In genomic region chr7:123348700-123349099, GRCh38 we compare ENCODE assay signal across 28 cellular contexts.
"Had no signal": no experiment of that assay in that cellular context is flagged by ENCODE, and none has a peak within 500 bp of the region (broad histone marks: within the 10 kb centered on the region; RNA-seq: fewer than 3 reads in every experiment).

No MANE protein-coding gene starts in this region.

- H3K4me1 Mint-ChIP-seq: activated B cell treated with CpG ODN at 0.5 μM for 24 hours; activated CD4-positive, alpha-beta T cell treated with anti-CD3 and anti-CD28 coated beads, Interleukin-2, amount 10 ng/mL, durations not matched to agents 24 days and 14 days; activated CD8-positive, alpha-beta memory T cell treated with anti-CD3 and anti-CD28 coated beads, Interleukin-2, amount 10 ng/mL, durations not matched to agents 7 days and 5 days; activated naive CD4-positive, alpha-beta T cell treated with anti-CD3 and anti-CD28 coated beads, Interleukin-2, amount 50 U/mL, for 24 hours; T-helper 17 cell had no signal

- H3K4me1 ChIP-seq: Peyer's patch had no signal

- H3K27me3 ChIP-seq: Peyer's patch, SJSA1 had no signal

- H3K27me3 Mint-ChIP-seq: activated B cell treated with CpG ODN at 0.5 μM for 24 hours; activated CD4-positive, alpha-beta T cell treated with anti-CD3 and anti-CD28 coated beads, Interleukin-2, amount 10 ng/mL, durations not matched to agents 24 days and 14 days; activated CD8-positive, alpha-beta memory T cell treated with anti-CD3 and anti-CD28 coated beads, Interleukin-2, amount 10 ng/mL, durations not matched to agents 7 days and 5 days; activated naive CD4-positive, alpha-beta T cell treated with anti-CD3 and anti-CD28 coated beads, Interleukin-2, amount 50 U/mL, for 24 hours; activated T-cell treated with anti-CD3 and anti-CD28 coated beads, Interleukin-2, amount 50 U/mL, for 24 hours; T-helper 17 cell had no signal

- H3K27ac Mint-ChIP-seq: activated B cell treated with CpG ODN at 0.5 μM for 24 hours; activated CD4-positive, alpha-beta T cell treated with anti-CD3 and anti-CD28 coated beads, Interleukin-2, amount 10 ng/mL, durations not matched to agents 24 days and 14 days; activated CD8-positive, alpha-beta memory T cell treated with anti-CD3 and anti-CD28 coated beads, Interleukin-2, amount 10 ng/mL, durations not matched to agents 7 days and 5 days; activated naive CD4-positive, alpha-beta T cell treated with anti-CD3 and anti-CD28 coated beads, Interleukin-2, amount 50 U/mL, for 24 hours; activated T-cell treated with anti-CD3 and anti-CD28 coated beads, Interleukin-2, amount 50 U/mL, for 24 hours; activated T-helper 1 cell treated with anti-CD3 and anti-CD28 coated beads, Interleukin-12 subunit alpha, Interleukin-12 subunit beta, Interleukin-2, Interleukin-4 antibody, amounts not matched to agents 30 ng/mL and 10 ng/mL and 1 ng/mL, durations not matched to agents 14 hours and 24 hours and 36 hours; T-helper 17 cell had no signal

- H3K27ac ChIP-seq: Peyer's patch, RWPE1, SJSA1 had no signal

- H3K36me3 Mint-ChIP-seq: activated CD8-positive, alpha-beta memory T cell treated with anti-CD3 and anti-CD28 coated beads, Interleukin-2, amount 10 ng/mL, durations not matched to agents 7 days and 5 days; activated naive CD4-positive, alpha-beta T cell treated with anti-CD3 and anti-CD28 coated beads, Interleukin-2, amount 50 U/mL, for 24 hours; brain had no signal

- H3K36me3 ChIP-seq: Peyer's patch had no signal

- H3K9me3 ChIP-seq: Peyer's patch, SJSA1 had no signal

- ATAC-seq: activated CD8-positive, alpha-beta memory T cell treated with anti-CD3 and anti-CD28 coated beads, Interleukin-2, amount 10 ng/mL, durations not matched to agents 7 days and 5 days; T-helper 17 cell had no signal

- DNase-seq: activated B cell treated with CpG ODN at 0.5 μM for 24 hours; activated CD4-positive, alpha-beta T cell treated with anti-CD3 and anti-CD28 coated beads for 1 hour; activated CD4-positive, alpha-beta T cell treated with anti-CD3 and anti-CD28 coated beads, Interleukin-2, amount 10 ng/mL, durations not matched to agents 24 days and 14 days; activated CD4-positive, alpha-beta T cell treated with anti-CD3 and anti-CD28 coated beads, Interleukin-2, amount 50 U/mL, for 48 hours; activated CD8-positive, alpha-beta memory T cell treated with anti-CD3 and anti-CD28 coated beads, Interleukin-2, amount 10 ng/mL, durations not matched to agents 7 days and 5 days; activated effector memory CD4-positive, alpha-beta T cell treated with Interleukin-2 at 50 U/mL for 16 hours; activated naive CD4-positive, alpha-beta T cell; activated T-cell treated with anti-CD3 and anti-CD28 coated beads, Interleukin-2, amount 50 U/mL, for 24 hours; IMR-90; KG1; NCI-H1092; NCI-H1417; NCI-H1930; NCI-H2171; NCI-H2227 treated with DMSO at 0.1 percent for 48 hours; NCI-H446 treated with DMSO at 0.1 percent for 48 hours; NCI-H524 treated with DMSO at 0.1 percent for 48 hours; NCI-H748 treated with DMSO at 0.1 percent for 48 hours; OCI-M1; Peyer's patch; Right ventricle myocardium superior; T-helper 17 cell; T-helper 9 cell had no signal

- H3K4me3 Mint-ChIP-seq: activated B cell treated with CpG ODN at 0.5 μM for 24 hours; activated CD4-positive, alpha-beta T cell treated with anti-CD3 and anti-CD28 coated beads, Interleukin-2, amount 10 ng/mL, durations not matched to agents 24 days and 14 days; activated CD8-positive, alpha-beta memory T cell treated with anti-CD3 and anti-CD28 coated beads, Interleukin-2, amount 10 ng/mL, durations not matched to agents 7 days and 5 days; activated naive CD4-positive, alpha-beta T cell treated with anti-CD3 and anti-CD28 coated beads, Interleukin-2, amount 50 U/mL, for 24 hours; activated T-cell treated with anti-CD3 and anti-CD28 coated beads, Interleukin-2, amount 50 U/mL, for 24 hours; activated T-helper 1 cell treated with anti-CD3 and anti-CD28 coated beads, Interleukin-12 subunit alpha, Interleukin-12 subunit beta, Interleukin-2, Interleukin-4 antibody, amounts not matched to agents 30 ng/mL and 10 ng/mL and 1 ng/mL, durations not matched to agents 14 hours and 24 hours and 36 hours; brain; T-helper 17 cell had no signal

- H3K4me3 ChIP-seq: Peyer's patch, SJSA1 had no signal

- H3K9me3 Mint-ChIP-seq: activated CD4-positive, alpha-beta T cell treated with anti-CD3 and anti-CD28 coated beads, Interleukin-2, amount 10 ng/mL, durations not matched to agents 24 days and 14 days; activated naive CD4-positive, alpha-beta T cell treated with anti-CD3 and anti-CD28 coated beads, Interleukin-2, amount 50 U/mL, for 24 hours; activated T-cell treated with anti-CD3 and anti-CD28 coated beads, Interleukin-2, amount 50 U/mL, for 24 hours; activated T-helper 1 cell treated with anti-CD3 and anti-CD28 coated beads, Interleukin-12 subunit alpha, Interleukin-12 subunit beta, Interleukin-2, Interleukin-4 antibody, amounts not matched to agents 30 ng/mL and 10 ng/mL and 1 ng/mL, durations not matched to agents 14 hours and 24 hours and 36 hours; brain had no signal
